Comparison of ENCODE assay signal across 1 cellular context in the genomic region with DNA sequence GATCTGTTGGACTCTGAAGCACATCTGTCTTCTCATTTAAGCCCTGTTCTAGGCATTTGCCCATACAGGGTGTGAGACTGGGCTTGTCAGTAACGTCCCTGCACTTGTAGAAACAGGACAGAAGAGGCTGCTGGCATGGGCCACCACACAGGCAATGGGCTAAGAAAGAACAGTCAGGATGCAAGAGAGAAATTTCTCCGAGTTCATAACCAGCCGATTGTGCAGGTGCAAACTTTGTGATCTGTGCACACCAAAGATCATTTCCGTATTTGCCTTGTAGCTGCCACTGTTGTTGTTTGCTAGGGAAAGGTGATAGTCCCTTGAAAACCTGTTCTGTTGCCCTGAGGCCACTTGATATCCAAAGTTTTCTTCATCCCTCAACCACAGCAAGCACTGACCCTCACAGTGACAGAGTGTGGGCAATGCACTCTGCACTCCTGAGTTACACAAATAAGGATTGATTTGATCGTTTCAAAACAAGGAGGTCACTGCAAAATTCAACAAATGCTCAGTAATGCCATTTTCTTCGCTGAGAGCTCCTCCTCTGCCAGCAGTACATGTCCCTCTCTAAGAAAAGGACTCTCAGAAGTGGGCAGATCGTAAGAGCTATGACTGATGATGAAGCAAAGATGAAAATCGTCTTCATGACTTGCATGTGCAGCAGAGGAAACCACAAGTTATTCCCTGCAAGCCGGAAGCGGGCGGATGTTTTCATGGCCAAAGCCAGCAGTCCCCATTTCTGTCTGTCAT.
TF ChIP-seq lines count a peak whose summit lies in the region.

No MANE protein-coding gene starts in this region.

TF ChIP-seq in K562, 482 proteins besides CTCF, POLR2A, EP300 and RAD21 (continued from another document and continues in another):
- TF ChIP-seq PRDM10 (IDR thresholded peaks at IDR 0.05; ENCODE audit: partially characterized antibody) (no peak), SRF (CRISPR knock-in tag; IDR thresholded peaks at IDR 0.05) (no peak), ZNF668 (CRISPR knock-in tag; IDR thresholded peaks at IDR 0.05) (no peak), ZC3H11A (IDR thresholded peaks at IDR 0.05; ENCODE audit: low read depth, low read length) (no peak), SREBF1 (IDR thresholded peaks at IDR 0.05; ENCODE audit: borderline replicate concordance, low read depth, low read length) (no peak), SRSF7 (optimal IDR thresholded peaks at IDR 0.05; ENCODE audit: low read depth, low read length) (no peak), MLX (CRISPR knock-in tag; conservative IDR thresholded peaks at IDR 0.05) (no peak), TCF3 (CRISPR knock-in tag; IDR thresholded peaks at IDR 0.05) (peak; percentile 25; the same call in 1 of the 2 replicates), CREM (IDR thresholded peaks at IDR 0.05; ENCODE audit: low read depth) (peak; percentile 39; the same call in 1 of the 2 replicates), MYC (IDR thresholded peaks at IDR 0.05; ENCODE audit: low read depth, low read length) (0 out of 2 replicates have a peak, but pooled peaks have one; percentile 42), MYC (CRISPR knock-in tag; IDR thresholded peaks at IDR 0.05; ENCODE audit: borderline replicate concordance, low read depth) (no peak), PML (IDR thresholded peaks at IDR 0.05; ENCODE audit: low read length) (no peak), FOS (IDR thresholded peaks at IDR 0.05; ENCODE audit: extremely low read depth, insufficient read length) (no peak), THAP12 (CRISPR knock-in tag; IDR thresholded peaks at IDR 0.05) (no peak), MAFF (IDR thresholded peaks at IDR 0.05; ENCODE audit: low read length) (peak; percentile 65; the same call in 1 of the 2 replicates), GABPA (tag; conservative IDR thresholded peaks at IDR 0.05; ENCODE audit: low read depth) (peak; percentile 65; the same call in 1 of the 2 replicates), RBM34 (IDR thresholded peaks at IDR 0.05; ENCODE audit: borderline replicate concordance, insufficient read depth, low read length) (no peak), CEBPB (tag; IDR thresholded peaks at IDR 0.05) (no peak), TAL1 (IDR thresholded peaks at IDR 0.05) (no peak), ZNF184 (CRISPR knock-in tag; IDR thresholded peaks at IDR 0.05) (no peak), ETV5 (CRISPR knock-in tag; IDR thresholded peaks at IDR 0.05; ENCODE audit: low read depth) (peak; percentile 80), MECOM (CRISPR knock-in tag; IDR thresholded peaks at IDR 0.05) (no peak), RBFOX2 (IDR thresholded peaks at IDR 0.05; ENCODE audit: low read depth, low read length) (peak; percentile 29; the same call in 1 of the 2 replicates), C11orf30 (IDR thresholded peaks at IDR 0.05; ENCODE audit: low read depth) (peak; percentile 89), EHMT2 (IDR thresholded peaks at IDR 0.05) (no peak), ZNF780A (CRISPR knock-in tag; IDR thresholded peaks at IDR 0.05) (no peak), JUNB (CRISPR knock-in tag; conservative IDR thresholded peaks at IDR 0.05) (no peak), MAFK (IDR thresholded peaks at IDR 0.05; ENCODE audit: low read length) (peak; percentile 75), NFE2 (IDR thresholded peaks at IDR 0.05; ENCODE audit: low read depth) (peak; percentile 96), FOSL1 (tag; conservative IDR thresholded peaks at IDR 0.05) (peak; percentile 54), SNRNP70 (optimal IDR thresholded peaks at IDR 0.05; ENCODE audit: low read depth, low read length) (no peak), ARID3B (CRISPR knock-in tag; IDR thresholded peaks at IDR 0.05; ENCODE audit: borderline replicate concordance) (no peak), ZNF695 (CRISPR knock-in tag; IDR thresholded peaks at IDR 0.05) (no peak), NR1H2 (CRISPR knock-in tag; IDR thresholded peaks at IDR 0.05) (no peak), ZNF324 (CRISPR knock-in tag; IDR thresholded peaks at IDR 0.05) (no peak), CREB5 (CRISPR knock-in tag; IDR thresholded peaks at IDR 0.05) (no peak), CBX2 (IDR thresholded peaks at IDR 0.05; ENCODE audit: insufficient read depth, low read length, poor library complexity, severe bottlenecking) (no peak), SAP30 (IDR thresholded peaks at IDR 0.05; ENCODE audit: borderline replicate concordance, insufficient read depth, low read depth, low read length, poor library complexity, severe bottlenecking) (no peak), SMARCC2 (IDR thresholded peaks at IDR 0.05; ENCODE audit: low read depth) (0 out of 2 replicates have a peak, but pooled peaks have one; percentile 28), SRSF3 (IDR thresholded peaks at IDR 0.05; ENCODE audit: insufficient read depth, low read length) (no peak)
- TF ChIP-seq, protein P1, sequence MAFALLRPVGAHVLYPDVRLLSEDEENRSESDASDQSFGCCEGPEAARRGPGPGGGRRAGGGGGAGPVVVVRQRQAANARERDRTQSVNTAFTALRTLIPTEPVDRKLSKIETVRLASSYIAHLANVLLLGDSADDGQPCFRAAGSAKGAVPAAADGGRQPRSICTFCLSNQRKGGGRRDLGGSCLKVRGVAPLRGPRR (CRISPR knock-in tag; IDR thresholded peaks at IDR 0.05) = no peak
- TF ChIP-seq, protein P2, sequence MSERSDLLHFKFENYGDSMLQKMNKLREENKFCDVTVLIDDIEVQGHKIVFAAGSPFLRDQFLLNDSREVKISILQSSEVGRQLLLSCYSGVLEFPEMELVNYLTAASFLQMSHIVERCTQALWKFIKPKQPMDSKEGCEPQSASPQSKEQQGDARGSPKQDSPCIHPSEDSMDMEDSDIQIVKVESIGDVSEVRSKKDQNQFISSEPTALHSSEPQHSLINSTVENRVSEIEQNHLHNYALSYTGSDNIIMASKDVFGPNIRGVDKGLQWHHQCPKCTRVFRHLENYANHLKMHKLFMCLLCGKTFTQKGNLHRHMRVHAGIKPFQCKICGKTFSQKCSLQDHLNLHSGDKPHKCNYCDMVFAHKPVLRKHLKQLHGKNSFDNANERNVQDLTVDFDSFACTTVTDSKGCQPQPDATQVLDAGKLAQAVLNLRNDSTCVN (CRISPR knock-in tag; IDR thresholded peaks at IDR 0.05) = no peak
- TF ChIP-seq, protein P3, sequence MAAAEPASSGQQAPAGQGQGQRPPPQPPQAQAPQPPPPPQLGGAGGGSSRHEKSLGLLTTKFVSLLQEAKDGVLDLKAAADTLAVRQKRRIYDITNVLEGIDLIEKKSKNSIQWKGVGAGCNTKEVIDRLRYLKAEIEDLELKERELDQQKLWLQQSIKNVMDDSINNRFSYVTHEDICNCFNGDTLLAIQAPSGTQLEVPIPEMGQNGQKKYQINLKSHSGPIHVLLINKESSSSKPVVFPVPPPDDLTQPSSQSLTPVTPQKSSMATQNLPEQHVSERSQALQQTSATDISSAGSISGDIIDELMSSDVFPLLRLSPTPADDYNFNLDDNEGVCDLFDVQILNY (CRISPR knock-in tag; IDR thresholded peaks at IDR 0.05) = no peak
- TF ChIP-seq, protein P4, sequence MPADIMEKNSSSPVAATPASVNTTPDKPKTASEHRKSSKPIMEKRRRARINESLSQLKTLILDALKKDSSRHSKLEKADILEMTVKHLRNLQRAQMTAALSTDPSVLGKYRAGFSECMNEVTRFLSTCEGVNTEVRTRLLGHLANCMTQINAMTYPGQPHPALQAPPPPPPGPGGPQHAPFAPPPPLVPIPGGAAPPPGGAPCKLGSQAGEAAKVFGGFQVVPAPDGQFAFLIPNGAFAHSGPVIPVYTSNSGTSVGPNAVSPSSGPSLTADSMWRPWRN (IDR thresholded peaks at IDR 0.05; ENCODE audit: low read depth) = 0 out of 2 replicates have a peak, but pooled peaks have one; percentile 12
- TF ChIP-seq, protein P5, sequence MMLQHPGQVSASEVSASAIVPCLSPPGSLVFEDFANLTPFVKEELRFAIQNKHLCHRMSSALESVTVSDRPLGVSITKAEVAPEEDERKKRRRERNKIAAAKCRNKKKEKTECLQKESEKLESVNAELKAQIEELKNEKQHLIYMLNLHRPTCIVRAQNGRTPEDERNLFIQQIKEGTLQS (IDR thresholded peaks at IDR 0.05) = peak; percentile 44
- TF ChIP-seq, protein P5 (CRISPR knock-in tag; conservative IDR thresholded peaks at IDR 0.05) = no peak
